Comparison of ENCODE assay signal across 8 cellular contexts in genomic region chr1:56645663-56646330, GRCh38. TPM values are rescaled to one million over a fixed set of nuclear protein-coding genes. Genes with fewer than 3 reads are reported as not detected.
DNase-seq lines count a peak whose midpoint lies in the region; ATAC-seq and TF ChIP-seq lines count a peak whose summit lies in the region.

No MANE protein-coding gene starts in this region.

- in situ Hi-C loops in KBM-7 (cut with MboI; ENCODE audit: low pct_unique_long_range_greater_than_20kb, low sequenced_read_pairs), result no loop called here

- H3K9me3 Mint-ChIP-seq in activated naive CD8-positive, alpha-beta T cell treated with anti-CD3 and anti-CD28 coated beads for 36 hours, result no peaks in the 10 kb centered on the region

- H3K27me3 ChIP-seq in iPS DF 6.9 (ENCODE audit: control insufficient read depth, insufficient read depth, low read length) (no peaks in the 10 kb centered on the region), sigmoid colon (no peaks in the 10 kb centered on the region)

- peaks cover 57% of the 10 kb centered on the region for H3K27me3 Mint-ChIP-seq in activated naive CD8-positive, alpha-beta T cell treated with anti-CD3 and anti-CD28 coated beads for 36 hours

- WGBS in iPS DF 6.9 (ENCODE audit: insufficient coverage, insufficient read length), result no CpG with 5 or more reads among the region's 19 CpGs
- WGBS in sigmoid colon, 2 donors, result 3 to 10% methylated on average over 19 of the region's 19 CpGs

- H3K4me1 ChIP-seq in HEK293 (ENCODE audit: control insufficient read depth, insufficient read depth, low read length) (0 out of 2 replicates have a peak, but pooled peaks cover 2% of the 10 kb centered on the region), iPS DF 6.9 (ENCODE audit: control insufficient read depth, insufficient read depth, low read length) (no peaks in the 10 kb centered on the region), sigmoid colon (peaks cover 0 to 23% (median 14%) of the 10 kb centered on the region in 4 donors)

- H3K36me3 Mint-ChIP-seq in activated naive CD8-positive, alpha-beta T cell treated with anti-CD3 and anti-CD28 coated beads for 36 hours, result no peaks in the 10 kb centered on the region

- peaks cover 6% of the 10 kb centered on the region for H3K4me1 Mint-ChIP-seq in activated naive CD8-positive, alpha-beta T cell treated with anti-CD3 and anti-CD28 coated beads for 36 hours

- POLR2A ChIA-PET in HEK293 (lab: Yijun Ruan, JAX), result no interaction called here

- ATAC-seq in HG02852 (IDR thresholded peaks at IDR 0.05; ENCODE audit: unreplicated experiment), result no peak

- H3K4me3 Mint-ChIP-seq in activated naive CD8-positive, alpha-beta T cell treated with anti-CD3 and anti-CD28 coated beads for 36 hours, result peak overlapping the region; percentile 29

- H3K9me3 ChIP-seq in HEK293 (ENCODE audit: control insufficient read depth, insufficient read depth, low read depth, low read length) (no peaks in the 10 kb centered on the region), iPS DF 6.9 (ENCODE audit: control insufficient read depth, insufficient read depth, low read length) (no peaks in the 10 kb centered on the region), sigmoid colon (no peaks in the 10 kb centered on the region)

- DNase-seq in AG20443 (ENCODE audit: low spot score) (peak; percentile 24), iPS DF 6.9 (ENCODE audit: low read depth, low spot score) (peak; percentile 4), sigmoid colon (peak; percentile 66), KBM-7 (no peak)
- no peak for DNase-seq in activated naive CD8-positive, alpha-beta T cell treated with anti-CD3 and anti-CD28 coated beads for 36 hours
- DNase-seq in stimulated activated CD4-positive, alpha-beta T cell treated with anti-CD3 and anti-CD28 coated beads, Interleukin-4, amount 100 ng/mL, for 4 hours, result no peak

- no peak for TF ChIP-seq CTCF in HEK293 (tag by site-specific recombination; IDR thresholded peaks at IDR 0.05)
- TF ChIP-seq CTCF in sigmoid colon (IDR thresholded peaks at IDR 0.05), result no peak

- no peaks in the 10 kb centered on the region for H3K36me3 ChIP-seq in HEK293 (ENCODE audit: control insufficient read depth in 2 of 2, insufficient read depth in 1 of 2, low read length in 2 of 2)
- no peaks in the 10 kb centered on the region for H3K36me3 ChIP-seq in iPS DF 6.9 (ENCODE audit: control insufficient read depth, insufficient read depth, low read length)
- H3K36me3 ChIP-seq in sigmoid colon, result no peaks in the 10 kb centered on the region

- CTCF ChIA-PET in HEK293 (lab: Yijun Ruan, JAX), result no interaction called here

- H3K27ac Mint-ChIP-seq in activated naive CD8-positive, alpha-beta T cell treated with anti-CD3 and anti-CD28 coated beads for 36 hours, result no peak overlapping the region

- H3K4me3 ChIP-seq in HEK293 (ENCODE audit: low read depth, low read length), result peak overlapping the region; percentile 84
- peak overlapping the region; percentile 75; the same call in 1 of the 2 replicates for H3K4me3 ChIP-seq in iPS DF 6.9 (ENCODE audit: low read length)
- H3K4me3 ChIP-seq in sigmoid colon, result peak overlapping the region; percentile 50 to 78 (median 74)

- intact Hi-C loops in sigmoid colon (cut with DNase I), result no loop called here

- no peak for TF ChIP-seq EP300 in sigmoid colon (IDR thresholded peaks at IDR 0.05)

- TF ChIP-seq POLR2A in sigmoid colon (IDR thresholded peaks at IDR 0.05), result no peak

- H3K27ac ChIP-seq in HEK293 (ENCODE audit: extremely low read depth, low read depth, low read length) (peak overlapping the region; percentile 96), iPS DF 6.9 (ENCODE audit: low read length) (no peak overlapping the region), sigmoid colon (peak overlapping the region; percentile 83 to 90 (median 86))

TF ChIP-seq in HEK293, 187 proteins besides CTCF, POLR2A, EP300 and RAD21 (continues in another document):
- TF ChIP-seq ZBTB20 (tag by site-specific recombination; IDR thresholded peaks at IDR 0.05) (peak; percentile 93), ZNF843 (tag by site-specific recombination; IDR thresholded peaks at IDR 0.05) (0 out of 2 replicates have a peak, but pooled peaks have one; percentile 9), ZNF600 (tag by site-specific recombination; IDR thresholded peaks at IDR 0.05) (0 out of 2 replicates have a peak, but pooled peaks have one; percentile 40), ZNF596 (tag by site-specific recombination; IDR thresholded peaks at IDR 0.05) (no peak), ZNF211 (tag by site-specific recombination; IDR thresholded peaks at IDR 0.05; ENCODE audit: low read depth) (no peak), ZNF529 (tag by site-specific recombination; IDR thresholded peaks at IDR 0.05; ENCODE audit: insufficient replicate concordance) (no peak), PRDM10 (tag by site-specific recombination; IDR thresholded peaks at IDR 0.05) (0 out of 2 replicates have a peak, but pooled peaks have one; percentile 31), TRIM28 (IDR thresholded peaks at IDR 0.05; ENCODE audit: borderline replicate concordance, low read length) (peak; percentile 46; the same call in 1 of the 2 replicates), WT1 (tag by site-specific recombination; IDR thresholded peaks at IDR 0.05) (no peak), ZBTB48 (tag by site-specific recombination; IDR thresholded peaks at IDR 0.05) (peak; percentile 66; the same call in 1 of the 2 replicates), ZNF704 (tag by site-specific recombination; IDR thresholded peaks at IDR 0.05) (no peak), ZFP69B (tag by site-specific recombination; IDR thresholded peaks at IDR 0.05) (0 out of 2 replicates have a peak, but pooled peaks have one; percentile 47), GLIS2 (tag by site-specific recombination; IDR thresholded peaks at IDR 0.05) (peak; percentile 48), ZNF501 (tag by site-specific recombination; IDR thresholded peaks at IDR 0.05) (no peak), MZF1 (tag by site-specific recombination; IDR thresholded peaks at IDR 0.05; ENCODE audit: borderline replicate concordance) (0 out of 2 replicates have a peak, but pooled peaks have one; percentile 17), GLIS1 (tag by site-specific recombination; IDR thresholded peaks at IDR 0.05) (peak; percentile 60), ZNF335 (tag by site-specific recombination; conservative IDR thresholded peaks at IDR 0.05) (peak; percentile 81), ZNF692 (tag by site-specific recombination; IDR thresholded peaks at IDR 0.05) (peak; percentile 79), ZBTB8A (tag by site-specific recombination; IDR thresholded peaks at IDR 0.05) (peak; percentile 86)

RNA-seq across cellular contexts. Expression of gene PRKAA2, which starts 0.7 kb away (rescaled TPM):
- total RNA-seq in activated naive CD8-positive, alpha-beta T cell treated with anti-CD3 and anti-CD28 coated beads for 36 hours, result under 1 TPM; 0.02 TPM
- total RNA-seq in sigmoid colon, result 10 to 100 TPM; 25.3 to 30.8 (median 27.8) TPM
- polyA plus RNA-seq in sigmoid colon, result 1 to 10 TPM in 1 of 3 donors, under 1 TPM in 2; 0.23 to 1.4 (median 0.60) TPM

Comparison
In these comparisons a context has a peak if more than half of its experiments do, and no peak if none do; other contexts are left out.
1. DNase-seq: peak in AG20443 (single experiment), iPS DF 6.9 (single experiment) and sigmoid colon (single experiment); none in activated naive CD8-positive, alpha-beta T cell treated with anti-CD3 and anti-CD28 coated beads for 36 hours (single experiment), KBM-7 (single experiment) and stimulated activated CD4-positive, alpha-beta T cell treated with anti-CD3 and anti-CD28 coated beads, Interleukin-4, amount 100 ng/mL, for 4 hours (0 of 2).
2. RNA of gene PRKAA2, which starts 0.7 kb away (total RNA-seq): 25.3 to 30.8 TPM in sigmoid colon; 0.02 TPM in activated naive CD8-positive, alpha-beta T cell treated with anti-CD3 and anti-CD28 coated beads for 36 hours; every median in the first group is over 10 times any median in the second.
3. Peak in every context shown above with its lines, with median percentiles within 50 percentile points of each other: H3K4me3 ChIP-seq.